10 cellular contexts compared by ENCODE assay signal in the genomic region with DNA sequence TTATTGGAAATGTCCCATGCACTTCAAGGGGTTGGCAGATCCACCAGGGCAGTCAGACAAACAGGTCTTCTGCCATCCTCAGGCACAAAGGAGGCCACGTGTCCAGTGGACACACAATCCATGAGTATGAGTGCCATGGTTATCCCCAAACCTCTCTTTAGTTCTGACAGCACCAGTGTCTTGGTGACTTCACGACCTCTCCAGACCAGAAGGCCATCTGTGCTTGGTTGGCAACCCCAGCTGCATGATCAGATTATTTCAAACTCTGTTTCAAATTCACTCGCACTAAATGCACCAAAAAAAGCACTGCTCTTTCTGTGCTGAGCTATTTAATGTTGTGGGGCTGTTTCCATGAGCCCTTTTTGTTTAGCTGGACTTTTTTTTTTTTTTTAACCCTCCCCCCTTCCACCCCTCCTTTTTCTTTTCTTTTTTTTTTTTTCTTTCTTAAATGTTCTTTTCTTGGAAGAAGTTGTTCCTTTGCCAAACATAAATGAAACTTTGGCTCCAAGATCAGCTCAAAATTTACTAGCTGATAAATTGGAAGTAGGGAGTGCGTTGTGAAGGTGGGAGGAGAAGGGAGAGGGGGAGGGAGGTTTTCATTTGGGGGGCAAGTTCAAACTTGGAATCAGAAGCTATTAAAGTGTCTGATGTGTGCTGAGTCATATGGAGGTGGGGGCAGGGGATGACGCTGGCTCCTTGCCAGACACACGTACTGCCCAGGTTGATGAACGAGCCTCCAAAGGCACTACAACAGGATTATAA.
DNase-seq lines count a peak whose midpoint lies in the region; ATAC-seq and TF ChIP-seq lines count a peak whose summit lies in the region.
"Had no signal": no experiment of that assay in that cellular context is flagged by ENCODE, and none has a peak within 500 bp of the region (broad histone marks: within the 10 kb centered on the region; RNA-seq: fewer than 3 reads in every experiment).

No MANE protein-coding gene starts in this region.

- H3K36me3 ChIP-seq in RWPE2 (ENCODE audit: low read depth) (no peaks in the 10 kb centered on the region), stomach smooth muscle (ENCODE audit: control insufficient read depth in 2 of 2, insufficient read depth in 2 of 2, low read length in 2 of 2) (no peaks in the 10 kb centered on the region)

- TF ChIP-seq POLR2A in GM18505 (IDR thresholded peaks at IDR 0.05; ENCODE audit: borderline replicate concordance, extremely low read depth, insufficient read depth, insufficient read length): no peak

- H3K27me3 ChIP-seq in RWPE2 (ENCODE audit: insufficient read depth, poor library complexity, severe bottlenecking) (no peaks in the 10 kb centered on the region), stomach smooth muscle (ENCODE audit: control insufficient read depth in 1 of 2, insufficient read depth in 2 of 2, low read length in 2 of 2) (no peaks in the 10 kb centered on the region)

- no peak overlapping the region for H3K4me3 ChIP-seq in RWPE2 (ENCODE audit: severe bottlenecking)
- peak overlapping the region in 1 of 2 donors; percentile 52 for H3K4me3 ChIP-seq in stomach smooth muscle (ENCODE audit: low read length in 2 of 2)
- H3K4me3 ChIP-seq: lung had no signal

- TF ChIP-seq EP300 in Ishikawa (IDR thresholded peaks at IDR 0.05; ENCODE audit: borderline replicate concordance): no peak

- H3K9ac ChIP-seq in stomach smooth muscle (ENCODE audit: low read length in 2 of 2): peak overlapping the region in 1 of 2 donors; percentile 47

- no peak for TF ChIP-seq RAD21 in Ishikawa (IDR thresholded peaks at IDR 0.05; ENCODE audit: low read depth)

- no peaks in the 10 kb centered on the region for H3K9me3 ChIP-seq in RWPE2 (ENCODE audit: severe bottlenecking)
- no peaks in the 10 kb centered on the region for H3K9me3 ChIP-seq in stomach smooth muscle (ENCODE audit: control insufficient read depth in 2 of 2, low read length in 2 of 2)

- ATAC-seq in RWPE2 (ENCODE audit: low read depth): peak; percentile 82
- peak; percentile 70 to 80 for ATAC-seq in left cardiac atrium
- no peak for ATAC-seq in GM18505 (IDR thresholded peaks at IDR 0.05; ENCODE audit: unreplicated experiment)
- ATAC-seq in HG02852 (IDR thresholded peaks at IDR 0.05; ENCODE audit: unreplicated experiment): no peak
- ATAC-seq in HG03039 (IDR thresholded peaks at IDR 0.05; ENCODE audit: unreplicated experiment): no peak
- ATAC-seq: Panc1 had no signal

- TF ChIP-seq CTCF in RWPE2 (IDR thresholded peaks at IDR 0.05; ENCODE audit: poor library complexity, severe bottlenecking): no peak

- intact Hi-C loops in left cardiac atrium (cut with DNase I): no loop called here

- H3K27ac ChIP-seq in RWPE2 (ENCODE audit: poor library complexity, severe bottlenecking) (no peak overlapping the region), stomach smooth muscle (ENCODE audit: low read length) (peak overlapping the region; percentile 81)

- H3K4me1 ChIP-seq in RWPE2 (ENCODE audit: insufficient read depth, poor library complexity, severe bottlenecking) (peaks cover 19% of the 10 kb centered on the region), stomach smooth muscle (ENCODE audit: control insufficient read depth, insufficient read depth, low read length) (peaks cover 15% of the 10 kb centered on the region)

- DNase-seq in RWPE2 (ENCODE audit: low spot score) (peak; percentile 65), left cardiac atrium (no peak)
- DNase-seq: activated B cell treated with CpG ODN at 0.5 μM for 24 hours had no signal

TF ChIP-seq in Ishikawa, 13 proteins besides CTCF, POLR2A, EP300 and RAD21:
- TF ChIP-seq, protein P1, sequence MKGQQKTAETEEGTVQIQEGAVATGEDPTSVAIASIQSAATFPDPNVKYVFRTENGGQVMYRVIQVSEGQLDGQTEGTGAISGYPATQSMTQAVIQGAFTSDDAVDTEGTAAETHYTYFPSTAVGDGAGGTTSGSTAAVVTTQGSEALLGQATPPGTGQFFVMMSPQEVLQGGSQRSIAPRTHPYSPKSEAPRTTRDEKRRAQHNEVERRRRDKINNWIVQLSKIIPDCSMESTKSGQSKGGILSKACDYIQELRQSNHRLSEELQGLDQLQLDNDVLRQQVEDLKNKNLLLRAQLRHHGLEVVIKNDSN (IDR thresholded peaks at IDR 0.05): no peak
- peak; percentile 68 for TF ChIP-seq NFIC (IDR thresholded peaks at IDR 0.05)

Comparison
In these comparisons a context has a peak if more than half of its experiments do, and no peak if none do; other contexts are left out.
1. ATAC-seq: peak in RWPE2 (single experiment) and left cardiac atrium (2 of 2); none in GM18505 (single experiment), HG02852 (single experiment) and HG03039 (single experiment).